ENCODE assay signal across 8 cellular contexts in genomic region chr3:45145223-45145622, GRCh38. TPM values are rescaled to one million over a fixed set of nuclear protein-coding genes. Genes with fewer than 3 reads are reported as not detected.
DNase-seq lines count a peak whose midpoint lies in the region; ATAC-seq and TF ChIP-seq lines count a peak whose summit lies in the region.

No MANE protein-coding gene starts in this region.

- no peak for DNase-seq in CD4-positive, CD25-positive, alpha-beta regulatory T cell
- peak; percentile 32 for DNase-seq in NCI-H69 (lab: John Stamatoyannopoulos, UW)
- DNase-seq in NCI-H1436 treated with DMSO at 0.1 percent for 48 hours (lab: John Stamatoyannopoulos, UW): no peak
- no peak for DNase-seq in H4 (ENCODE audit: low spot score)

- peaks cover 13% of the 10 kb centered on the region for H3K4me1 ChIP-seq in CD4-positive, CD25-positive, alpha-beta regulatory T cell (ENCODE audit: control insufficient read depth, insufficient read depth, low read length, poor library complexity, severe bottlenecking)
- no peaks in the 10 kb centered on the region for H3K4me1 ChIP-seq in endocrine pancreas (ENCODE audit: control insufficient read depth, insufficient read depth, low read length)

- H3K9me3 Mint-ChIP-seq in CD4-positive, CD25-positive, alpha-beta regulatory T cell: peaks cover 0 to 5% (median 3%) of the 10 kb centered on the region in 7 donors

- H3K9ac ChIP-seq in endocrine pancreas (ENCODE audit: control insufficient read depth, insufficient read depth, low read length): peak overlapping the region; percentile 99
- H3K9ac ChIP-seq in neural cell (ENCODE audit: low read length): no peak overlapping the region

- no peaks in the 10 kb centered on the region for H3K36me3 ChIP-seq in CD4-positive, CD25-positive, alpha-beta regulatory T cell (ENCODE audit: control insufficient read depth, insufficient read depth, low read length)
- H3K36me3 ChIP-seq in endocrine pancreas (ENCODE audit: control insufficient read depth, insufficient read depth, low read length): no peaks in the 10 kb centered on the region
- no peaks in the 10 kb centered on the region for H3K36me3 ChIP-seq in neural cell (ENCODE audit: insufficient read depth, low read length)

- H3K9me3 ChIP-seq in CD4-positive, CD25-positive, alpha-beta regulatory T cell (ENCODE audit: control insufficient read depth in 2 of 2, low read length in 2 of 2): no peaks in the 10 kb centered on the region
- no peaks in the 10 kb centered on the region for H3K9me3 ChIP-seq in endocrine pancreas (ENCODE audit: control insufficient read depth, low read length)
- no peaks in the 10 kb centered on the region for H3K9me3 ChIP-seq in neural cell (ENCODE audit: low read length)

- no peak overlapping the region for H2AFZ ChIP-seq in neural cell (ENCODE audit: low read depth, low read length)

- H3K36me3 Mint-ChIP-seq in CD4-positive, CD25-positive, alpha-beta regulatory T cell: peaks cover 4% of the 10 kb centered on the region

- H3F3A ChIP-seq in neural cell (ENCODE audit: insufficient read depth, low read length, poor library complexity, severe bottlenecking): no peaks in the 10 kb centered on the region

- no peaks in the 10 kb centered on the region for H3K9me2 ChIP-seq in neural cell (ENCODE audit: insufficient read depth, low read length)

- H3K27ac Mint-ChIP-seq in CD4-positive, CD25-positive, alpha-beta regulatory T cell: peak overlapping the region in 1 of 3 donors; percentile 59

- no peak overlapping the region for H3K4me3 ChIP-seq in CD4-positive, CD25-positive, alpha-beta regulatory T cell (ENCODE audit: low read depth, low read length)
- H3K4me3 ChIP-seq in endocrine pancreas (ENCODE audit: control insufficient read depth, insufficient read depth, low read length) (peak overlapping the region; percentile 87), neural cell (ENCODE audit: low read length) (peak overlapping the region; percentile 73)

- peaks cover 78% of the 10 kb centered on the region for H3K27me3 Mint-ChIP-seq in CD4-positive, CD25-positive, alpha-beta regulatory T cell

- no peak for TF ChIP-seq RAD21 in neural cell (conservative IDR thresholded peaks at IDR 0.05)

- TF ChIP-seq CTCF in neural cell (IDR thresholded peaks at IDR 0.05; ENCODE audit: poor library complexity, severe bottlenecking): no peak

- no peaks in the 10 kb centered on the region for H4K20me1 ChIP-seq in neural cell (ENCODE audit: insufficient read depth)

- H3K4me1 Mint-ChIP-seq in CD4-positive, CD25-positive, alpha-beta regulatory T cell: peaks cover 0 to 23% (median 9%) of the 10 kb centered on the region in 4 donors

- TF ChIP-seq EP300 in neural cell (conservative IDR thresholded peaks at IDR 0.05; ENCODE audit: poor library complexity, severe bottlenecking): no peak

- H3K4me3 Mint-ChIP-seq in CD4-positive, CD25-positive, alpha-beta regulatory T cell: peak overlapping the region; percentile 51 to 93 (median 78)

- ATAC-seq in CD4-positive, CD25-positive, alpha-beta regulatory T cell (ENCODE audit: low read depth in 2 of 2): no peak
- no peak for ATAC-seq in GM21515 (IDR thresholded peaks at IDR 0.05; ENCODE audit: unreplicated experiment)
- ATAC-seq in HG03469 (IDR thresholded peaks at IDR 0.05; ENCODE audit: unreplicated experiment): no peak

- peak overlapping the region; percentile 45 for H3K4me2 ChIP-seq in neural cell (ENCODE audit: low read length)

- H3K27me3 ChIP-seq in CD4-positive, CD25-positive, alpha-beta regulatory T cell (ENCODE audit: control insufficient read depth, insufficient read depth, low read length): peaks cover 22% of the 10 kb centered on the region
- no peaks in the 10 kb centered on the region for H3K27me3 ChIP-seq in endocrine pancreas (ENCODE audit: control insufficient read depth, insufficient read depth, low read length)
- H3K27me3 ChIP-seq in neural cell (ENCODE audit: insufficient read depth, low read depth, low read length): peaks cover 56% of the 10 kb centered on the region

- H3K79me2 ChIP-seq in neural cell (replicated peaks; ENCODE audit: insufficient read depth, low read length): no peaks in the 10 kb centered on the region

- no peak overlapping the region for H3K27ac ChIP-seq in CD4-positive, CD25-positive, alpha-beta regulatory T cell (ENCODE audit: insufficient read depth, low read length, poor library complexity, severe bottlenecking)
- H3K27ac ChIP-seq in neural cell (ENCODE audit: low read length): no peak overlapping the region

TF ChIP-seq in neural cell, 6 proteins besides CTCF, POLR2A, EP300 and RAD21:
- no peak for TF ChIP-seq REST (IDR thresholded peaks at IDR 0.05; ENCODE audit: borderline replicate concordance)

RNA-seq across cellular contexts. Expression of gene CDCP1, which starts 1.0 kb away (rescaled TPM):
- 0.54 TPM for total RNA-seq in CD4-positive, CD25-positive, alpha-beta regulatory T cell
- 1 to 10 TPM in 2 of 4 donors, under 1 TPM in 2; 0.47 to 2.5 (median 1.5) TPM for polyA plus RNA-seq in CD4-positive, CD25-positive, alpha-beta regulatory T cell
- polyA plus RNA-seq in neural cell: not detected in 2 replicates
- polyA minus RNA-seq in neural cell: not detected in 2 replicates
- 0.12 and 0.31 TPM in 2 replicates for total RNA-seq in H4 (2014; rRNA removed; shearing (Covaris generic))
